ENCODE assay signal across 15 cellular contexts in genomic region chr12:32061033-32061432, GRCh38.
"Had no signal": no experiment of that assay in that cellular context is flagged by ENCODE, and none has a peak within 500 bp of the region (broad histone marks: within the 10 kb centered on the region; RNA-seq: fewer than 3 reads in every experiment).

No MANE protein-coding gene starts in this region.

- H3K27me3 Mint-ChIP-seq: naive thymus-derived CD4-positive, alpha-beta T cell; stimulated activated memory B cell treated with anti-CD40 and anti-IgM and Interleukin-4, amounts not matched to agents 10 μg/mL and 1 μg/mL and 100 μg/mL, for 72 hours; stimulated activated naive CD8-positive, alpha-beta T cell treated with anti-CD3 and anti-CD28 coated beads, Interleukin-15, Interleukin-2, amounts not matched to agents 100 ng/mL and 50 ng/mL, for 24 hours had no signal

- FAIRE-seq: kidney had no signal

- H3K4me3 Mint-ChIP-seq: endodermal cell; nephron progenitor cell; stimulated activated memory B cell treated with anti-CD40 and anti-IgM and Interleukin-4, amounts not matched to agents 10 μg/mL and 1 μg/mL and 100 μg/mL, for 72 hours; stimulated activated naive CD8-positive, alpha-beta T cell treated with anti-CD3 and anti-CD28 coated beads, Interleukin-15, Interleukin-2, amounts not matched to agents 100 ng/mL and 50 ng/mL, for 24 hours had no signal

- H3K4me1 Mint-ChIP-seq: nephron progenitor cell had no signal

- DNase-seq: kidney, left ventricle myocardium inferior had no signal

- H3K36me3 Mint-ChIP-seq: stimulated activated memory B cell treated with anti-CD40 and anti-IgM and Interleukin-4, amounts not matched to agents 10 μg/mL and 1 μg/mL and 100 μg/mL, for 72 hours had no signal

- H3K9me3 ChIP-seq: left ventricle myocardium inferior, lower lobe of right lung, psoas muscle, spleen, tibial artery, upper lobe of left lung, uterus had no signal

- H2AFZ ChIP-seq: hepatocyte had no signal

- H3K27ac Mint-ChIP-seq: nephron progenitor cell; stimulated activated memory B cell treated with anti-CD40 and anti-IgM and Interleukin-4, amounts not matched to agents 10 μg/mL and 1 μg/mL and 100 μg/mL, for 72 hours; stimulated activated naive CD8-positive, alpha-beta T cell treated with anti-CD3 and anti-CD28 coated beads, Interleukin-15, Interleukin-2, amounts not matched to agents 100 ng/mL and 50 ng/mL, for 24 hours had no signal

- H3K4me3 ChIP-seq: hepatocyte, left ventricle myocardium inferior, psoas muscle, tibial artery, uterus had no signal

- H3K4me1 ChIP-seq: foreskin keratinocyte, left ventricle myocardium inferior, psoas muscle, tibial artery, uterus had no signal

- H3K79me2 ChIP-seq: hepatocyte had no signal

- H3K9me3 Mint-ChIP-seq: stimulated activated memory B cell treated with anti-CD40 and anti-IgM and Interleukin-4, amounts not matched to agents 10 μg/mL and 1 μg/mL and 100 μg/mL, for 72 hours; stimulated activated naive CD8-positive, alpha-beta T cell treated with anti-CD3 and anti-CD28 coated beads, Interleukin-15, Interleukin-2, amounts not matched to agents 100 ng/mL and 50 ng/mL, for 24 hours had no signal

- H3K4me2 ChIP-seq: hepatocyte had no signal

- H3K27me3 ChIP-seq: foreskin keratinocyte, hepatocyte, spleen, tibial artery, upper lobe of left lung, uterus had no signal

- H3K27ac ChIP-seq: foreskin keratinocyte, hepatocyte, left ventricle myocardium inferior, lower lobe of right lung, psoas muscle, spleen, tibial artery, upper lobe of left lung, uterus had no signal

- H3K36me3 ChIP-seq: left ventricle myocardium inferior, lower lobe of right lung, spleen, tibial artery, upper lobe of left lung, uterus had no signal
